Comparison of ENCODE assay signal across 1 cellular context in genomic region chr19:7602935-7603497, GRCh38.
TF ChIP-seq lines count a peak whose summit lies in the region.

No MANE protein-coding gene starts in this region.

TF ChIP-seq in K562, 482 proteins besides CTCF, POLR2A, EP300 and RAD21:
- TF ChIP-seq HDAC2 (IDR thresholded peaks at IDR 0.05) (no peak), SIX5 (IDR thresholded peaks at IDR 0.05; ENCODE audit: borderline replicate concordance in 1 of 2, insufficient read depth in 1 of 2, low read depth in 1 of 2, low read length in 2 of 2) (no peak), ZNF274 (IDR thresholded peaks at IDR 0.05; ENCODE audit: borderline replicate concordance, low read depth, low read length) (no peak), RBM34 (IDR thresholded peaks at IDR 0.05; ENCODE audit: borderline replicate concordance, insufficient read depth, low read length) (no peak), ILK (tag; IDR thresholded peaks at IDR 0.05; ENCODE audit: borderline replicate concordance, low read depth) (no peak), TSC22D4 (tag; IDR thresholded peaks at IDR 0.05) (no peak), ZBTB8A (IDR thresholded peaks at IDR 0.05; ENCODE audit: partially characterized antibody) (no peak), SREBF2 (CRISPR knock-in tag; IDR thresholded peaks at IDR 0.05) (no peak), PHF21A (IDR thresholded peaks at IDR 0.05; ENCODE audit: borderline replicate concordance, low read depth) (no peak), ZNF347 (CRISPR knock-in tag; IDR thresholded peaks at IDR 0.05; ENCODE audit: low read depth) (no peak), SPI1 (IDR thresholded peaks at IDR 0.05; ENCODE audit: borderline replicate concordance, low read depth, low read length) (no peak), JUND (IDR thresholded peaks at IDR 0.05; ENCODE audit: borderline replicate concordance, low read depth, low read length) (no peak), JUND (tag; IDR thresholded peaks at IDR 0.05; ENCODE audit: borderline replicate concordance, low read depth, low read length) (no peak), ETV6 (IDR thresholded peaks at IDR 0.05; ENCODE audit: borderline replicate concordance in 1 of 2, low read depth in 2 of 2, low read length in 1 of 2) (no peak), ETV6 (CRISPR knock-in tag; IDR thresholded peaks at IDR 0.05; ENCODE audit: borderline replicate concordance) (no peak), ID3 (CRISPR knock-in tag; IDR thresholded peaks at IDR 0.05) (no peak), ID3 (tag; IDR thresholded peaks at IDR 0.05) (no peak), KDM1A (IDR thresholded peaks at IDR 0.05) (peak; percentile 80 to 88), HDAC6 (IDR thresholded peaks at IDR 0.05; ENCODE audit: low read depth, low read length) (no peak), HDAC1 (IDR thresholded peaks at IDR 0.05) (0 out of 4 replicates have a peak, but pooled peaks of 1 of the 2 experiments have one; percentile 22)
